9 cellular contexts compared by ENCODE assay signal in the genomic region with DNA sequence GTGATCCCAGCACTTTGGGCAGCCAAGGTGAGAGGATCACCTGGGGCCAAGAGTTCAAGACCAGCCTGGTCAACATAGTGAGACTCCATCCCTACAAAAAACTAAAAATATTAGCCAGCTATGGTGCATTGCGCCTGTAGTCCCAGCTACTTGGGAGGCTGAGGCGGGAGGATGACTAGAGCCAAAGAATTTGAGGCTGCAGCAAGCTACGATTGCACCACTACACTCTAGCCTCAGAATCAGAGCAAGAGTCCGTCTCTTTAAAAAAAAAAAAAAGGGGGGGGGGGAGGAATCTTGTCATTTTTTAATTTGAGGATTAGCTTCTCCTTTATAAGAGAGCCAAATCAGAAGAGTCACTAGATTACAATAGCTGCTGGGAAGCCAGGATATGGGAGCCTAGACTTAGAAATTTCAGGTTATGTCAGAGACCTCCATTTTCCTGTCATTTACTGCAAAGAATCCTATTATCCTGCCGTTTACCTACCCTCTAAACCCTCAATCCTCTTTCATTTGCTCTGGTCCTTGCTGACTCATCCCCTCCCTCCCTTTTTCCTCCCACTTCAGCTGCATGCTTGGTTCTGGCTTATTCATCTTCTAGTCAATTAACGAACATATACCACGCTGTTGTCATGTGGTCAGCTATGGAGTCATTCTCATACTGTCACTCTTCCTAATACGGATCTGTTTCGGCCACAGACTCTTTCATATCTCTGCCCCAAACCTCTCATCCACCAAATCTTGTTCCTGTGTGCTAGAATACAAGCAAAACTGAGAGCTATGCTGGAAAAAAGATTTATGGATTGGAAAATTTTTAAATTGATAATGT.
DNase-seq lines count a peak whose midpoint lies in the region; ATAC-seq and TF ChIP-seq lines count a peak whose summit lies in the region.
"Had no signal": no experiment of that assay in that cellular context is flagged by ENCODE, and none has a peak within 500 bp of the region (broad histone marks: within the 10 kb centered on the region; RNA-seq: fewer than 3 reads in every experiment).

No MANE protein-coding gene starts in this region.

- TF ChIP-seq CTCF in AG10803 (conservative IDR thresholded peaks at IDR 0.05; ENCODE audit: low read length), result no peak

- no peak for TF ChIP-seq POLR2A in GM18505 (IDR thresholded peaks at IDR 0.05; ENCODE audit: borderline replicate concordance, extremely low read depth, insufficient read depth, insufficient read length)

- no peak overlapping the region for H3K4me3 ChIP-seq in AG10803 (ENCODE audit: low read length)
- H3K4me3 ChIP-seq: PC-9 had no signal

- peak; percentile 81 for DNase-seq in AG10803 (ENCODE audit: low read depth)
- peak; percentile 28 for DNase-seq in NCI-H146 treated with DMSO at 0.1 percent for 48 hours (lab: John Stamatoyannopoulos, UW; ENCODE audit: unreplicated experiment)
- peak; percentile 56 to 67 for DNase-seq in activated T-cell treated with anti-CD3 and anti-CD28 coated beads, Interleukin-2, amount 50 U/mL, for 48 hours
- DNase-seq in inferior parietal cortex (ENCODE audit: extremely low spot score), result peak; percentile 37
- DNase-seq in NCI-H187 (lab: John Stamatoyannopoulos, UW), result no peak
- DNase-seq in NCI-H526 treated with DMSO at 0.1 percent for 48 hours (lab: John Stamatoyannopoulos, UW), result no peak

- peak; percentile 77 for ATAC-seq in GM18505 (IDR thresholded peaks at IDR 0.05; ENCODE audit: unreplicated experiment)
- ATAC-seq in HG02759 (IDR thresholded peaks at IDR 0.05; ENCODE audit: unreplicated experiment), result peak; percentile 88

Comparison
In these comparisons a context has a peak if more than half of its experiments do, and no peak if none do; other contexts are left out.
1. DNase-seq: peak in AG10803 (single experiment), NCI-H146 treated with DMSO at 0.1 percent for 48 hours (single experiment), activated T-cell treated with anti-CD3 and anti-CD28 coated beads, Interleukin-2, amount 50 U/mL, for 48 hours (2 of 2) and inferior parietal cortex (single experiment); none in NCI-H187 (0 of 2) and NCI-H526 treated with DMSO at 0.1 percent for 48 hours (single experiment).